13 cellular contexts compared by ENCODE assay signal in the genomic region with DNA sequence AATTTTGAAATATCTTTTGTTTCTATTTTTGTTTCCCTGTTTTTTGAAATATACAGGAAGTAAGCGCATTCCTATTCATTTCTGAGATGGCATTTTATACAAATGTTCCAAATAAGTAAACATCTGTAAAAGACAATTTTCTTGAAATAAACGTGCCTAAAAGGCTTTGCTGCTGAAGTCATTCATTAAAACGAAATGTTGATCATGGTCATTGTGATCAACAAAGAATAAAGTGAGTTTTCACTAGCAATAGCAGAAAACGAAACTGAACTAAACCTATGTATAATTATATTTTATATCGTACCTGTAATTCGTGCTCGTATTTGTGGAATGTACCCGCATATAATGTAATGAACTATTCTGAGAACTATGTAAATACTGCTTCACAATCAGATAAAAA.
DNase-seq lines count a peak whose midpoint lies in the region; ATAC-seq, FAIRE-seq and TF ChIP-seq lines count a peak whose summit lies in the region.
"Had no signal": no experiment of that assay in that cellular context is flagged by ENCODE, and none has a peak within 500 bp of the region (broad histone marks: within the 10 kb centered on the region; RNA-seq: fewer than 3 reads in every experiment).

No MANE protein-coding gene starts in this region.

- H3K27me3 ChIP-seq in MG63 = no peaks in the 10 kb centered on the region
- no peaks in the 10 kb centered on the region for H3K27me3 ChIP-seq in brain microvascular endothelial cell (replicated peaks)
- no peaks in the 10 kb centered on the region for H3K27me3 ChIP-seq in liver (ENCODE audit: control insufficient read depth in 4 of 4, insufficient read depth in 4 of 4, low read length in 3 of 4)
- H3K27me3 ChIP-seq in suprapubic skin = no peaks in the 10 kb centered on the region
- H3K27me3 ChIP-seq: neutrophil had no signal

- no peaks in the 10 kb centered on the region for H3K36me3 ChIP-seq in MG63
- H3K36me3 ChIP-seq in brain microvascular endothelial cell (replicated peaks) = no peaks in the 10 kb centered on the region
- H3K36me3 ChIP-seq in liver (ENCODE audit: control insufficient read depth in 4 of 4, insufficient read depth in 3 of 4, low read depth in 1 of 4, low read length in 3 of 4) = peaks cover 0 to 6% (median 0%) of the 10 kb centered on the region in 4 donors
- H3K36me3 ChIP-seq in suprapubic skin = no peaks in the 10 kb centered on the region
- H3K36me3 ChIP-seq: neutrophil had no signal

- no peaks in the 10 kb centered on the region for H3K9me3 ChIP-seq in MG63
- H3K9me3 ChIP-seq in liver (ENCODE audit: control insufficient read depth in 4 of 4, low read length in 3 of 4) = no peaks in the 10 kb centered on the region
- no peaks in the 10 kb centered on the region for H3K9me3 ChIP-seq in suprapubic skin
- H3K9me3 ChIP-seq: neutrophil had no signal

- DNase-seq in MG63 (no peak), brain microvascular endothelial cell (no peak), suprapubic skin (ENCODE audit: low spot score in 2 of 2) (no peak), RCC 7860 (ENCODE audit: low spot score) (no peak)
- DNase-seq: activated CD4-positive, alpha-beta T cell treated with anti-CD3 and anti-CD28 coated beads, Interleukin-2, amount 10 ng/mL, durations not matched to agents 7 days and 5 days; COR-L47; foreskin melanocyte; MV-4-11; stimulated activated naive CD4-positive, alpha-beta T cell treated with Interleukin-2 at 50 U/mL for 16 hours had no signal

- no peak for TF ChIP-seq CTCF in brain microvascular endothelial cell (IDR thresholded peaks at IDR 0.05; ENCODE audit: low read depth, low read length, missing control alignments)
- TF ChIP-seq CTCF in liver (IDR thresholded peaks at IDR 0.05; ENCODE audit: low read depth, low read length, missing input control) = no peak
- TF ChIP-seq CTCF in suprapubic skin (IDR thresholded peaks at IDR 0.05) = no peak

- FAIRE-seq in RCC 7860 (lab: Jason Lieb, UNC) = no peak

- peak overlapping the region; percentile 36 to 56 for H3K9ac ChIP-seq in liver (ENCODE audit: low read depth in 1 of 2, low read length in 2 of 2)

- ATAC-seq in activated CD4-positive, CD25-positive, alpha-beta regulatory T cell treated with anti-CD3 and anti-CD28 coated beads, Interleukin-2, amount 50 U/mL, for 24 hours = no peak
- no peak for ATAC-seq in GM19324 (IDR thresholded peaks at IDR 0.05; ENCODE audit: low FRiP score, unreplicated experiment)

- H3K27ac ChIP-seq in brain microvascular endothelial cell (no peak overlapping the region), liver (ENCODE audit: low read depth in 1 of 2, low read length in 2 of 2) (peak overlapping the region; percentile 52 to 58), suprapubic skin (peak overlapping the region; percentile 79)
- H3K27ac ChIP-seq: neutrophil had no signal

- no peak for TF ChIP-seq RAD21 in liver (IDR thresholded peaks at IDR 0.05)

- peaks cover 0 to 8% (median 6%) of the 10 kb centered on the region in 4 donors for H3K4me1 ChIP-seq in liver (ENCODE audit: control insufficient read depth in 4 of 4, insufficient read depth in 4 of 4, low read length in 3 of 4)
- peaks cover 40% of the 10 kb centered on the region for H3K4me1 ChIP-seq in suprapubic skin

- no peak for TF ChIP-seq POLR2A in suprapubic skin (IDR thresholded peaks at IDR 0.05)

- in situ Hi-C loops in brain microvascular endothelial cell (cut with HindIII; ENCODE audit: low pct_ligation_motif_present, low sequenced_read_pairs) = no loop called here

- H3K4me3 ChIP-seq in MG63 = peak overlapping the region; percentile 44
- peak overlapping the region; percentile 36 for H3K4me3 ChIP-seq in brain microvascular endothelial cell (ENCODE audit: low read depth, low read length)
- H3K4me3 ChIP-seq in liver (ENCODE audit: low read depth in 1 of 3, low read length in 3 of 3) = peak overlapping the region; percentile 30 to 60 (median 41)
- H3K4me3 ChIP-seq in suprapubic skin = peak overlapping the region; percentile 4

- TF ChIP-seq EP300 in suprapubic skin (IDR thresholded peaks at IDR 0.05) = no peak

- WGBS in liver = 17% methylated on average over 8 of the region's 8 CpGs
- WGBS in suprapubic skin = 43% methylated on average over 8 of the region's 8 CpGs

TF ChIP-seq in liver, 16 proteins besides CTCF, POLR2A, EP300 and RAD21:
- TF ChIP-seq TAF1 (conservative IDR thresholded peaks at IDR 0.05) (no peak), YY1 (IDR thresholded peaks at IDR 0.05) (no peak), SP1 (IDR thresholded peaks at IDR 0.05) (no peak), MAX (IDR thresholded peaks at IDR 0.05) (no peak)
- TF ChIP-seq, protein P1, sequence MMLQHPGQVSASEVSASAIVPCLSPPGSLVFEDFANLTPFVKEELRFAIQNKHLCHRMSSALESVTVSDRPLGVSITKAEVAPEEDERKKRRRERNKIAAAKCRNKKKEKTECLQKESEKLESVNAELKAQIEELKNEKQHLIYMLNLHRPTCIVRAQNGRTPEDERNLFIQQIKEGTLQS (IDR thresholded peaks at IDR 0.05) = no peak
TF ChIP-seq in liver: peak in this region for 0.
